10 cellular contexts compared by ENCODE assay signal in the genomic region with DNA sequence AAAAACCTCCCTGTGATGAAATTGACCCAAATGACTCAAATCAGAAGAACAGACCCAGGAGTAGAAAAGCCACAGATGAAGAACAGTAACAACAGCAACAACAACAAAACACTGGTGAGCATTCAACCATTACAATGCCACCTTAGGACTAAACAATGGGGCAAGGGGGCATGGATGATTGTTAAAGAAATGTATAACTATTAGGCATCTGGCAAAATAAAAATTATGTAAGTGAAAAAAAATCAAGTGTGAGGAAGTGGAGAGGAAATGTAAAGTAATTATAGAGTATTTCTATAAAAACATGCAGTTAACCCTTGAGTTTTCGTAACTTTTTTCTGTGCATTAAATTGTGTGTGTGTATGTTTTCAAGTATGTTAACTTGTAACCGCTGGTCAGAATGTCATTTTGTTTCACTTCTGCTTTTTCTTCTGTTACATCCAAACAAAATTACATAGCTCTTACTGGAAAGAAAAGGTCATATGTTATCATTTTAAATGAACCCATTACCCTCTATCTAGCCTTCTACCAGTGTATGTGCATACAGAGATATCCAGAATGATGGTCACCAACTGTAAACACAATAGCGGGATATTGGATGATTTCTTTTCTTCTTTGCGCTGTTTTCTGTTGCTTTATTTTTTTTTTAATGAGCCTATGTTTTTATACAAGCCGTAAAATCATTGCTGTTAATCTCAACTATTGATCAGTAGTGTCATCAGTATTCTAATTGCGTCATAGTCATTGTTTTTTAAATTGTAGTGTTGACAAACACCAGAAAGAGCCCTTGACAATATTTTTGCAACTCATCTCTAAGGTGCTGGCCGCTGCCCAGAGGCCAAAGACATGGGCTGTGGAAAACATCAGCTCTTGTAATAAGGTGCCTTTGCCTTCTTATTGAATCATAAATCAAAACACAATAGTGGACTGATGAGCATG.
A peak's percentile ranks its signal among the peaks of the same experiment; 100 is the strongest.
DNase-seq lines count a peak whose midpoint lies in the region; ATAC-seq, FAIRE-seq and TF ChIP-seq lines count a peak whose summit lies in the region.
"Had no signal": no experiment of that assay in that cellular context is flagged by ENCODE, and none has a peak within 500 bp of the region (broad histone marks: within the 10 kb centered on the region; RNA-seq: fewer than 3 reads in every experiment).

No MANE protein-coding gene starts in this region.

- WGBS in psoas muscle, 3 donors = 96 to 99% (median 96%) methylated on average over 7 of the region's 7 CpGs

- no peak for DNase-seq in D721Med (ENCODE audit: insufficient read length, low spot score)
- DNase-seq in activated naive CD8-positive, alpha-beta T cell treated with anti-CD3 and anti-CD28 coated beads for 36 hours = no peak
- no peak for DNase-seq in NCI-H774 (lab: John Stamatoyannopoulos, UW)
- no peak for DNase-seq in G401 (ENCODE audit: low spot score)
- DNase-seq in psoas muscle = no peak
- no peak for DNase-seq in hippocampal formation (lab: John Stamatoyannopoulos, UW)
- DNase-seq: SK-N-SH had no signal

- H3K4me3 Mint-ChIP-seq in activated naive CD8-positive, alpha-beta T cell treated with anti-CD3 and anti-CD28 coated beads for 36 hours = no peak overlapping the region

- H3K36me3 ChIP-seq in psoas muscle (ENCODE audit: insufficient read depth in 1 of 2, low read depth in 1 of 2) = no peaks in the 10 kb centered on the region

- peak; percentile 76 for ATAC-seq in GM19467 (IDR thresholded peaks at IDR 0.05; ENCODE audit: unreplicated experiment)
- peak; percentile 92 for ATAC-seq in HG03378 (IDR thresholded peaks at IDR 0.05; ENCODE audit: unreplicated experiment)
- ATAC-seq in psoas muscle = no peak

- in situ Hi-C loops in G401 (cut with HindIII; ENCODE audit: low sequenced_read_pairs) = no loop called here

- TF ChIP-seq CTCF in D721Med (IDR thresholded peaks at IDR 0.05; ENCODE audit: insufficient read depth, missing control alignments) = no peak
- no peak for TF ChIP-seq CTCF in psoas muscle (IDR thresholded peaks at IDR 0.05)

- H3K4me1 ChIP-seq in psoas muscle = peaks cover 6% of the 10 kb centered on the region

- H3K27ac Mint-ChIP-seq in activated naive CD8-positive, alpha-beta T cell treated with anti-CD3 and anti-CD28 coated beads for 36 hours = peak overlapping the region; percentile 7

- FAIRE-seq in D721Med (lab: Jason Lieb, UNC) = peak; percentile 21
- FAIRE-seq: G401.6 had no signal

- H3K27me3 Mint-ChIP-seq in activated naive CD8-positive, alpha-beta T cell treated with anti-CD3 and anti-CD28 coated beads for 36 hours = no peaks in the 10 kb centered on the region

- no peak overlapping the region for H3K4me3 ChIP-seq in psoas muscle

- H3K27ac ChIP-seq in psoas muscle = no peak overlapping the region

- intact Hi-C loops in psoas muscle (cut with DNase I) = no loop called here

- H3K9me3 Mint-ChIP-seq in activated naive CD8-positive, alpha-beta T cell treated with anti-CD3 and anti-CD28 coated beads for 36 hours = peaks cover 6% of the 10 kb centered on the region

- peaks cover 16% of the 10 kb centered on the region for H3K4me1 Mint-ChIP-seq in activated naive CD8-positive, alpha-beta T cell treated with anti-CD3 and anti-CD28 coated beads for 36 hours

- H3K27me3 ChIP-seq in psoas muscle (ENCODE audit: insufficient read depth in 3 of 3, low read length in 2 of 3) = no peaks in the 10 kb centered on the region

- H3K9me3 ChIP-seq in psoas muscle = no peaks in the 10 kb centered on the region
- H3K9me3 ChIP-seq: SK-N-SH had no signal

- peaks cover 19% of the 10 kb centered on the region for H3K36me3 Mint-ChIP-seq in activated naive CD8-positive, alpha-beta T cell treated with anti-CD3 and anti-CD28 coated beads for 36 hours

Comparison
In these comparisons a context has a peak if more than half of its experiments do, and no peak if none do; other contexts are left out.
1. ATAC-seq: peak in GM19467 (single experiment) and HG03378 (single experiment); none in psoas muscle (0 of 4).